In genomic region chr4:88759039-88759631, GRCh38 we compare ENCODE assay signal across 10 cellular contexts.
A peak's percentile ranks its signal among the peaks of the same experiment; 100 is the strongest.
DNase-seq lines count a peak whose midpoint lies in the region; ATAC-seq and TF ChIP-seq lines count a peak whose summit lies in the region.
"Had no signal": no experiment of that assay in that cellular context is flagged by ENCODE, and none has a peak within 500 bp of the region (broad histone marks: within the 10 kb centered on the region; RNA-seq: fewer than 3 reads in every experiment).

No MANE protein-coding gene starts in this region.

- intact Hi-C loops in left ventricle myocardium inferior (cut with micrococcal nuclease) = no loop called here

- H3K4me1 ChIP-seq in left ventricle myocardium inferior = peaks cover 39% of the 10 kb centered on the region

- DNase-seq in astrocyte of the cerebellum (ENCODE audit: low read depth) (peak; percentile 27), left ventricle myocardium inferior (no peak), smooth muscle cell of the brain vasculature (ENCODE audit: low read depth, low spot score) (peak; percentile 29), NCI-H2029 treated with DMSO at 0.1 percent for 48 hours (lab: John Stamatoyannopoulos, UW) (no peak), NCI-H524 (lab: John Stamatoyannopoulos, UW) (no peak)
- DNase-seq: activated naive CD8-positive, alpha-beta T cell treated with anti-CD3 and anti-CD28 coated beads, Interleukin-2, amount 10 ng/mL, durations not matched to agents 7 days and 5 days; GOT3 had no signal

- TF ChIP-seq EP300 in Ishikawa (IDR thresholded peaks at IDR 0.05; ENCODE audit: borderline replicate concordance) = no peak

- no peak for ATAC-seq in HG02981 (IDR thresholded peaks at IDR 0.05; ENCODE audit: unreplicated experiment)
- no peak for ATAC-seq in GM18867 (IDR thresholded peaks at IDR 0.05; ENCODE audit: unreplicated experiment)

- H3K9me3 ChIP-seq in left ventricle myocardium inferior (replicated peaks) = no peaks in the 10 kb centered on the region

- TF ChIP-seq RAD21 in Ishikawa (IDR thresholded peaks at IDR 0.05; ENCODE audit: low read depth) = no peak

- H3K36me3 ChIP-seq in left ventricle myocardium inferior = peaks cover 5% of the 10 kb centered on the region

- no peak overlapping the region for H3K4me3 ChIP-seq in astrocyte of the cerebellum (ENCODE audit: low read depth, low read length)
- H3K4me3 ChIP-seq in left ventricle myocardium inferior = peak overlapping the region; percentile 52

- no peaks in the 10 kb centered on the region for H3K27me3 ChIP-seq in left ventricle myocardium inferior (ENCODE audit: low read depth)

- in situ Hi-C loops in astrocyte of the cerebellum (cut with HindIII; ENCODE audit: low sequenced_read_pairs) = no loop called here

- peak overlapping the region; percentile 66 for H3K27ac ChIP-seq in left ventricle myocardium inferior (replicated peaks)

- TF ChIP-seq CTCF in astrocyte of the cerebellum (IDR thresholded peaks at IDR 0.05; ENCODE audit: low read depth, low read length, missing control alignments) = no peak
- TF ChIP-seq CTCF in left ventricle myocardium inferior (IDR thresholded peaks at IDR 0.05; ENCODE audit: borderline replicate concordance) = no peak

TF ChIP-seq in Ishikawa, 13 proteins besides CTCF, POLR2A, EP300 and RAD21:
- peak; percentile 69 for TF ChIP-seq CEBPB (IDR thresholded peaks at IDR 0.05)
- TF ChIP-seq NFIC (IDR thresholded peaks at IDR 0.05) = peak; percentile 48; the same call in 1 of the 2 replicates
- no peak for TF ChIP-seq TCF12 (IDR thresholded peaks at IDR 0.05; ENCODE audit: low read depth)
- TF ChIP-seq FOXM1 (IDR thresholded peaks at IDR 0.05; ENCODE audit: borderline replicate concordance, low read depth) = no peak

Comparison
In these comparisons a context has a peak if more than half of its experiments do, and no peak if none do; other contexts are left out.
1. DNase-seq: peak in astrocyte of the cerebellum (single experiment) and smooth muscle cell of the brain vasculature (single experiment); none in left ventricle myocardium inferior (single experiment), NCI-H2029 treated with DMSO at 0.1 percent for 48 hours (single experiment) and NCI-H524 (0 of 2).